8 cellular contexts compared by ENCODE assay signal in genomic region chr19:36605101-36605838, GRCh38. TPM values are rescaled to one million over a fixed set of nuclear protein-coding genes. Genes with fewer than 3 reads are reported as not detected.
DNase-seq lines count a peak whose midpoint lies in the region; ATAC-seq, FAIRE-seq and TF ChIP-seq lines count a peak whose summit lies in the region.

TSS of gene ZNF382 (plus strand) at chr19:36605313. CDS start at chr19:36609915, 4,602 bp downstream.

- peak; percentile 85 to 89 (median 86) for DNase-seq in CD4-positive, alpha-beta memory T cell
- DNase-seq in KG1 (lab: John Stamatoyannopoulos, UW) = peak; percentile 52
- DNase-seq in breast epithelium (ENCODE audit: low spot score in 2 of 2) = peak; percentile 18 to 59
- DNase-seq in immature natural killer cell = peak; percentile 62 to 75 (median 74)
- DNase-seq in small intestine = peak; percentile 34
- DNase-seq in NCI-H748 treated with DMSO at 0.1 percent for 48 hours (lab: John Stamatoyannopoulos, UW) = no peak

- WGBS in small intestine, 3 donors = 2 to 36% (median 27%) methylated on average over 68 to 72 of the region's 72 CpGs

- ATAC-seq in GM21381 (IDR thresholded peaks at IDR 0.05; ENCODE audit: unreplicated experiment) = peak; percentile 65

- peak within 1 kb of the TSS; percentile 82 to 98 (median 92) for H3K27ac Mint-ChIP-seq in CD4-positive, alpha-beta memory T cell
- H3K27ac Mint-ChIP-seq in immature natural killer cell = peak within 1 kb of the TSS; percentile 82 to 97 (median 92)

- intact Hi-C loops in CD4-positive, alpha-beta memory T cell (cut with micrococcal nuclease) = loop anchor here (1.0 to 10.0 kb wide), 9 partner anchors 32 to 474 kb away; partner anchors contain the start of genes ZNF146, ZNF260, ZNF420 and ZNF461
- intact Hi-C loops in breast epithelium (cut with DNase I; ENCODE audit: low total_unique reads) = no loop called here

- no peaks in the 10 kb centered on the region for H3K36me3 ChIP-seq in CD4-positive, alpha-beta memory T cell (ENCODE audit: insufficient read depth, low read length)
- H3K36me3 ChIP-seq in breast epithelium = peaks cover under 1% of the 10 kb centered on the region
- peaks cover 0 to 2% of the 10 kb centered on the region in 2 donors for H3K36me3 ChIP-seq in small intestine (ENCODE audit: control insufficient read depth in 2 of 2, insufficient read depth in 2 of 2, low read length in 2 of 2)

- H3K36me3 Mint-ChIP-seq in CD4-positive, alpha-beta memory T cell = peaks cover 35 to 40% of the 10 kb centered on the region in 2 donors
- H3K36me3 Mint-ChIP-seq in immature natural killer cell = peaks cover 0 to 19% (median 15%) of the 10 kb centered on the region in 3 donors

- peaks cover 0 to 26% (median 6%) of the 10 kb centered on the region in 8 donors for H3K9me3 Mint-ChIP-seq in CD4-positive, alpha-beta memory T cell
- peaks cover 0 to 34% (median 3%) of the 10 kb centered on the region in 6 donors for H3K9me3 Mint-ChIP-seq in immature natural killer cell

- H3K4me3 Mint-ChIP-seq in CD4-positive, alpha-beta memory T cell = peak within 1 kb of the TSS; percentile 90 to 99 (median 96)
- H3K4me3 Mint-ChIP-seq in immature natural killer cell = peak within 1 kb of the TSS; percentile 82 to 95 (median 87)

- peak within 1 kb of the TSS; percentile 32 to 85 for H3K4me3 ChIP-seq in CD4-positive, alpha-beta memory T cell (ENCODE audit: low read length in 2 of 2)
- H3K4me3 ChIP-seq in breast epithelium (peak within 1 kb of the TSS; percentile 59 to 84 (median 77)), small intestine (ENCODE audit: low read depth in 1 of 2, low read length in 2 of 2) (peak within 1 kb of the TSS; percentile 59 to 71)

- H3K4me1 Mint-ChIP-seq in CD4-positive, alpha-beta memory T cell = peaks cover 17 to 33% (median 23%) of the 10 kb centered on the region in 4 donors
- peaks cover 22 to 30% of the 10 kb centered on the region in 2 donors for H3K4me1 Mint-ChIP-seq in immature natural killer cell

- H3K27me3 ChIP-seq in CD4-positive, alpha-beta memory T cell (ENCODE audit: insufficient read depth, low read length) = no peaks in the 10 kb centered on the region
- H3K27me3 ChIP-seq in breast epithelium (no peaks in the 10 kb centered on the region), small intestine (ENCODE audit: control insufficient read depth in 2 of 2, insufficient read depth in 2 of 2, low read length in 2 of 2) (no peaks in the 10 kb centered on the region)

- H3K4me1 ChIP-seq in CD4-positive, alpha-beta memory T cell (ENCODE audit: insufficient read depth, low read length) = peaks cover 16% of the 10 kb centered on the region
- no peaks in the 10 kb centered on the region for H3K4me1 ChIP-seq in breast epithelium
- H3K4me1 ChIP-seq in small intestine (ENCODE audit: control insufficient read depth in 2 of 2, insufficient read depth in 1 of 2, low read depth in 1 of 2, low read length in 1 of 2) = peaks cover 0 to 4% of the 10 kb centered on the region in 2 donors

- no peak for TF ChIP-seq POLR2A in breast epithelium (IDR thresholded peaks at IDR 0.05)

- POLR2A ChIA-PET in CD4-positive, alpha-beta memory T cell (lab: Charles Lee; ENCODE audit: partially characterized antibody) = interaction anchor here (0.6 to 2.6 kb wide), 28 partner anchors 9 to 1052 kb away, joined by 3 to 40 read pairs (median 5); partner anchors contain the start of genes ZFP14, ZNF146, ZNF260 and ZNF345

- H3K9me3 ChIP-seq in CD4-positive, alpha-beta memory T cell (ENCODE audit: control insufficient read depth in 1 of 2, low read length in 2 of 2) = no peaks in the 10 kb centered on the region
- H3K9me3 ChIP-seq in breast epithelium (peaks cover 3 to 15% of the 10 kb centered on the region in 2 donors), small intestine (ENCODE audit: control insufficient read depth, low read depth) (peaks cover 6% of the 10 kb centered on the region)

- TF ChIP-seq CTCF in VCaP (conservative IDR thresholded peaks at IDR 0.05) (no peak; the same call in 1 of the 2 replicates), breast epithelium (IDR thresholded peaks at IDR 0.05) (no peak)

- CTCF ChIA-PET in CD4-positive, alpha-beta memory T cell (lab: Charles Lee; ENCODE audit: partially characterized antibody) = interaction anchor here (0.9 to 1.5 kb wide), 2 partner anchors 26 to 77 kb away, joined by 3 to 8 read pairs; partner anchors contain the start of gene ZNF260

- FAIRE-seq in small intestine (lab: Jason Lieb, UNC) = no peak

- peaks cover 0 to 1% of the 10 kb centered on the region in 2 donors for H3K27me3 Mint-ChIP-seq in CD4-positive, alpha-beta memory T cell
- peaks cover 10 to 12% (median 12%) of the 10 kb centered on the region in 3 donors for H3K27me3 Mint-ChIP-seq in immature natural killer cell (ENCODE audit: low read depth in 3 of 3)

- H3K27ac ChIP-seq in CD4-positive, alpha-beta memory T cell (ENCODE audit: low read depth, low read length) = peak within 1 kb of the TSS; percentile 91
- peak within 1 kb of the TSS; percentile 88 for H3K27ac ChIP-seq in VCaP
- H3K27ac ChIP-seq in breast epithelium = peak within 1 kb of the TSS; percentile 69 to 76
- peak within 1 kb of the TSS; percentile 52 to 87 for H3K27ac ChIP-seq in small intestine (ENCODE audit: low read depth in 1 of 2, low read length in 1 of 2)

RNA-seq across cellular contexts. Expression of gene ZNF382, which starts in this region (rescaled TPM):
- total RNA-seq in CD4-positive, alpha-beta memory T cell = 10 to 100 TPM; 21.1 to 21.9 TPM
- 10 to 100 TPM in 1 of 2 donors, 1 to 10 TPM in 1; 3.1 to 11.8 TPM for polyA plus RNA-seq in CD4-positive, alpha-beta memory T cell
- 10 to 100 TPM in 1 of 3 donors, 1 to 10 TPM in 2; 2.6 to 13.0 (median 6.6) TPM for total RNA-seq in breast epithelium
- polyA plus RNA-seq in immature natural killer cell (1 to 10 TPM; 1.3 to 4.6 (median 1.8) TPM), small intestine (under 1 TPM in 1 of 3 donors, not detected in 2; 0.64 TPM)

Comparison
In these comparisons a context has a peak if more than half of its experiments do, and no peak if none do; other contexts are left out.
1. Peak in DNase-seq, H3K4me3 ChIP-seq and H3K27ac ChIP-seq in small intestine; RNA of the gene not detected or under 1 TPM.